In genomic region chr1:180084867-180085266, GRCh38 we compare ENCODE assay signal across 15 cellular contexts.
A peak's percentile ranks its signal among the peaks of the same experiment; 100 is the strongest.
DNase-seq lines count a peak whose midpoint lies in the region; ATAC-seq, FAIRE-seq and TF ChIP-seq lines count a peak whose summit lies in the region.
"Had no signal": no experiment of that assay in that cellular context is flagged by ENCODE, and none has a peak within 500 bp of the region (broad histone marks: within the 10 kb centered on the region; RNA-seq: fewer than 3 reads in every experiment).

No MANE protein-coding gene starts in this region.

- WGBS in K562 (ENCODE audit: insufficient coverage, low coverage, missing lambda C conversion rate) = 95% methylated on average over 1 of the region's 1 CpG

- no peak overlapping the region for H3K9ac ChIP-seq in K562 (ENCODE audit: insufficient read depth in 1 of 2, low read depth in 2 of 2, low read length in 2 of 2)

- H3K4me3 Mint-ChIP-seq in T-helper 17 cell (no peak overlapping the region), nephron progenitor cell (no peak overlapping the region)
- H3K4me3 Mint-ChIP-seq: CD4-positive, alpha-beta memory T cell had no signal

- ATAC-seq in T-helper 17 cell = no peak
- ATAC-seq in K562 = no peak

- H3K27ac Mint-ChIP-seq in T-helper 17 cell (peak overlapping the region; percentile 66), nephron progenitor cell (peak overlapping the region; percentile 75)

- no peak overlapping the region for H3K4me2 ChIP-seq in K562 (ENCODE audit: insufficient read depth, low read length)

- TF ChIP-seq CTCF in K562 (IDR thresholded peaks at IDR 0.05 in 2 of 3, conservative IDR thresholded peaks at IDR 0.05 in 1 of 3; ENCODE audit: insufficient read depth in 2 of 3, low read depth in 1 of 3, low read length in 3 of 3) (no peak), nephron progenitor cell (IDR thresholded peaks at IDR 0.05) (no peak)

- H4K20me1 ChIP-seq in K562 (replicated peaks; ENCODE audit: control insufficient read depth, insufficient read depth, low read length) = no peaks in the 10 kb centered on the region

- peaks cover 3% of the 10 kb centered on the region for H3K4me1 Mint-ChIP-seq in T-helper 17 cell
- no peaks in the 10 kb centered on the region for H3K4me1 Mint-ChIP-seq in nephron progenitor cell

- H3K36me3 ChIP-seq in K562 (ENCODE audit: control insufficient read depth, insufficient read depth, low read length) = peaks cover 67% of the 10 kb centered on the region; the same call in 2 of the 3 replicates

- peaks cover 16% of the 10 kb centered on the region for H3K36me3 Mint-ChIP-seq in T-helper 17 cell (ENCODE audit: low read depth)
- H3K36me3 Mint-ChIP-seq in nephron progenitor cell (ENCODE audit: low read depth) = peaks cover 51% of the 10 kb centered on the region

- H2AFZ ChIP-seq in K562 (ENCODE audit: low read depth, low read length) = no peak overlapping the region

- H3K9me1 ChIP-seq in K562 (ENCODE audit: control insufficient read depth, insufficient read depth, low read length) = no peaks in the 10 kb centered on the region

- no peak for TF ChIP-seq RAD21 in K562 (CRISPR knock-in tag; conservative IDR thresholded peaks at IDR 0.05 in 1 of 2, IDR thresholded peaks at IDR 0.05 in 1 of 2)

- H3K4me1 ChIP-seq in K562 (replicated peaks in 1 of 2; ENCODE audit: control insufficient read depth in 2 of 2, insufficient read depth in 2 of 2, low read length in 2 of 2) = no peaks in the 10 kb centered on the region
- H3K4me1 ChIP-seq: Caco-2 had no signal

- no peaks in the 10 kb centered on the region for H3K9me3 Mint-ChIP-seq in nephron progenitor cell
- H3K9me3 Mint-ChIP-seq: CD4-positive, alpha-beta memory T cell had no signal

- in situ Hi-C loops in K562 (cut with MboI) = no loop called here

- no peaks in the 10 kb centered on the region for H3K27me3 ChIP-seq in K562 (ENCODE audit: control insufficient read depth in 2 of 2, insufficient read depth in 2 of 2, low read length in 2 of 2)

- no peak for TF ChIP-seq POLR2A in K562 (conservative IDR thresholded peaks at IDR 0.05)

- no peak for DNase-seq in T-helper 17 cell
- DNase-seq in K562 (ENCODE audit: extremely low read depth in 1 of 4, low spot score in 3 of 4) = no peak
- DNase-seq in nephron progenitor cell = no peak
- no peak for DNase-seq in iPS-NIHi7 (ENCODE audit: extremely low spot score)
- no peak for DNase-seq in NAMALWA (ENCODE audit: low spot score)
- DNase-seq in NCI-H187 treated with DMSO at 0.1 percent for 48 hours (lab: John Stamatoyannopoulos, UW) = no peak
- DNase-seq: C1 segment of cervical spinal cord; Caco-2; CD4-positive, alpha-beta memory T cell; DMS153; DND-41; GOT3; HCEC 1CT had no signal

- intact Hi-C loops in K562 (cut with micrococcal nuclease) = no loop called here

- BruUV-seq in K562 (replicated peaks; lab: Mats Ljungman, UMichigan) = no TSS peak

- POLR2A ChIA-PET in K562 (lab: Yijun Ruan, JAX) = interaction anchor here (1.1 kb wide), 1 partner anchor 11 kb away, joined by 5 read pairs; no protein-coding TSS in a partner anchor

- TF ChIP-seq EP300 in K562 (IDR thresholded peaks at IDR 0.05; ENCODE audit: low read length) = no peak

- H3K4me3 ChIP-seq in K562 = no peak overlapping the region

- H3K9me3 ChIP-seq in T-helper 17 cell (ENCODE audit: control insufficient read depth, low read length, poor library complexity, severe bottlenecking) (no peaks in the 10 kb centered on the region), K562 (replicated peaks; ENCODE audit: control insufficient read depth, insufficient read depth, low read depth, low read length) (no peaks in the 10 kb centered on the region)
- H3K9me3 ChIP-seq: Caco-2 had no signal

- H3K79me2 ChIP-seq in K562 (ENCODE audit: control insufficient read depth, insufficient read depth, low read length) = no peaks in the 10 kb centered on the region

- no peak overlapping the region for H3K27ac ChIP-seq in K562 (ENCODE audit: extremely low read depth, low read depth, low read length)

- FAIRE-seq in K562 (lab: Jason Lieb, UNC) = no peak
- FAIRE-seq: G401.6, GM12892 had no signal

- no peaks in the 10 kb centered on the region for H3K27me3 Mint-ChIP-seq in T-helper 17 cell
- H3K27me3 Mint-ChIP-seq in nephron progenitor cell (ENCODE audit: low read depth, poor library complexity) = no peaks in the 10 kb centered on the region
- H3K27me3 Mint-ChIP-seq: CD4-positive, alpha-beta memory T cell had no signal

- CTCF ChIA-PET in K562 (lab: Yijun Ruan, JAX; ENCODE audit: low intra/inter-chr PET ratio) = no interaction called here

TF ChIP-seq in K562, 482 proteins besides CTCF, POLR2A, EP300 and RAD21 (continues in another document):
- TF ChIP-seq FOXM1 (IDR thresholded peaks at IDR 0.05; ENCODE audit: low read depth) (no peak), FOXM1 (CRISPR knock-in tag; IDR thresholded peaks at IDR 0.05; ENCODE audit: low read depth) (no peak), HNRNPK (IDR thresholded peaks at IDR 0.05; ENCODE audit: low read depth, low read length, poor library complexity, severe bottlenecking) (peak; percentile 95), PML (IDR thresholded peaks at IDR 0.05; ENCODE audit: low read length) (no peak), TFE3 (CRISPR knock-in tag; IDR thresholded peaks at IDR 0.05) (no peak), NR2C1 (IDR thresholded peaks at IDR 0.05) (no peak), NR2C1 (tag; IDR thresholded peaks at IDR 0.05) (no peak), BCLAF1 (IDR thresholded peaks at IDR 0.05; ENCODE audit: borderline replicate concordance in 1 of 2, control insufficient read depth in 1 of 2, low read depth in 2 of 2, low read length in 1 of 2) (0 out of 4 replicates have a peak, but pooled peaks of 1 of the 2 experiments have one; percentile 26), ZNF12 (CRISPR knock-in tag; IDR thresholded peaks at IDR 0.05) (no peak), HDAC1 (IDR thresholded peaks at IDR 0.05) (no peak), SRF (CRISPR knock-in tag; IDR thresholded peaks at IDR 0.05) (no peak), ZNF583 (CRISPR knock-in tag; IDR thresholded peaks at IDR 0.05) (no peak), E4F1 (CRISPR knock-in tag; IDR thresholded peaks at IDR 0.05; ENCODE audit: borderline replicate concordance) (no peak)
